In genomic region chr19:5899728-5900526, GRCh38 we compare ENCODE assay signal across 21 cellular contexts. TPM values are rescaled to one million over a fixed set of nuclear protein-coding genes. Genes with fewer than 3 reads are reported as not detected.
A peak's percentile ranks its signal among the peaks of the same experiment; 100 is the strongest.
DNase-seq lines count a peak whose midpoint lies in the region; ATAC-seq, FAIRE-seq and TF ChIP-seq lines count a peak whose summit lies in the region.
"Had no signal": no experiment of that assay in that cellular context is flagged by ENCODE, and none has a peak within 500 bp of the region (broad histone marks: within the 10 kb centered on the region; RNA-seq: fewer than 3 reads in every experiment).

No MANE protein-coding gene starts in this region.

- peaks cover 33% of the 10 kb centered on the region for H3K79me2 ChIP-seq in GM12878 (ENCODE audit: control insufficient read depth, insufficient read depth, low read length)

- H4K20me1 ChIP-seq in GM12878 (ENCODE audit: control insufficient read depth, insufficient read depth): peaks cover 4% of the 10 kb centered on the region; the same call in 1 of the 2 replicates

- H3K4me3 Mint-ChIP-seq in activated naive CD4-positive, alpha-beta T cell treated with anti-CD3 and anti-CD28 coated beads, Interleukin-2, amount 10 ng/mL, durations not matched to agents 7 days and 5 days: no peak overlapping the region
- H3K4me3 Mint-ChIP-seq in stimulated activated effector memory CD8-positive, alpha-beta T cell treated with anti-CD3 and anti-CD28 coated beads, Interleukin-12 subunit alpha, Interleukin-12 subunit beta, amount 100 ng/mL, for 72 hours: no peak overlapping the region

- H2AFZ ChIP-seq in GM12878 (ENCODE audit: control insufficient read depth, low read depth, low read length): no peak overlapping the region

- TF ChIP-seq RAD21 in GM12878 (IDR thresholded peaks at IDR 0.05; ENCODE audit: insufficient read depth, low read depth, low read length): no peak

- POLR2A ChIA-PET in HEK293 (lab: Yijun Ruan, JAX): interaction anchor here (0.6 kb wide), 1 partner anchor 87 kb away, joined by 6 read pairs; no protein-coding TSS in a partner anchor
- POLR2A ChIA-PET in GM12878 (lab: Charles Lee): no interaction called here

- ATAC-seq in GM12878: no peak
- no peak for ATAC-seq in stimulated activated effector memory CD8-positive, alpha-beta T cell treated with anti-CD3 and anti-CD28 coated beads, Interleukin-12 subunit alpha, Interleukin-12 subunit beta, amount 100 ng/mL, for 72 hours
- ATAC-seq in GM21737 (IDR thresholded peaks at IDR 0.05; ENCODE audit: unreplicated experiment): no peak
- ATAC-seq: PC-3 had no signal

- no peaks in the 10 kb centered on the region for H3K27me3 ChIP-seq in GM12878 (replicated peaks in 1 of 2; ENCODE audit: control insufficient read depth in 2 of 2, insufficient read depth in 2 of 2, low read length in 1 of 2)
- H3K27me3 ChIP-seq: SJSA1 had no signal

- in situ Hi-C loops in GM12878 (cut with MboI): no loop called here

- no peak for DNase-seq in activated naive CD4-positive, alpha-beta T cell treated with anti-CD3 and anti-CD28 coated beads, Interleukin-2, amount 10 ng/mL, durations not matched to agents 7 days and 5 days
- DNase-seq in activated naive CD4-positive, alpha-beta T cell (lab: John Stamatoyannopoulos, UW): no peak
- DNase-seq in GM12878 (ENCODE audit: low read depth, low spot score) (no peak), Kasumi-1 (lab: John Stamatoyannopoulos, UW) (no peak)
- no peak for DNase-seq in stimulated activated effector memory CD8-positive, alpha-beta T cell treated with anti-CD3 and anti-CD28 coated beads, Interleukin-12 subunit alpha, Interleukin-12 subunit beta, amount 100 ng/mL, for 72 hours (ENCODE audit: low spot score in 2 of 2)
- DNase-seq: C1 segment of cervical spinal cord, COR-L47, KG1, NCI-H1092, NCI-H146, NCI-H2081, NCI-H510A, NCI-H774, PC-3 had no signal

- intact Hi-C loops in GM12878 (cut with micrococcal nuclease; ENCODE audit: unreplicated experiment): no loop called here

- TSS peak; percentile 52 for BruUV-seq in GM12878 (replicated peaks; lab: Mats Ljungman, UMichigan)

- CTCF ChIA-PET in activated naive CD4-positive, alpha-beta T cell treated with anti-CD3 and anti-CD28 coated beads, Interleukin-2, amount 10 ng/mL, durations not matched to agents 7 days and 5 days (lab: Charles Lee): interaction anchor here (1.1 to 1.3 kb wide), 2 partner anchors 71 to 96 kb away, joined by 5 to 7 read pairs; no protein-coding TSS in a partner anchor
- CTCF ChIA-PET in HEK293 (lab: Yijun Ruan, JAX) (interaction anchor here (0.7 to 6.5 kb wide), 2 partner anchors 96 to 106 kb away, joined by 3 to 56 read pairs; partner anchors contain the start of gene NRTN), GM12878 (lab: Yijun Ruan, JAX) (interaction anchor here (2.9 kb wide), 1 partner anchor 96 kb away, joined by 11 read pairs; the partner anchor contains the start of gene NRTN)

- H3K4me2 ChIP-seq in GM12878 (ENCODE audit: control insufficient read depth, insufficient read depth): no peak overlapping the region

- H3K27me3 Mint-ChIP-seq in activated naive CD4-positive, alpha-beta T cell treated with anti-CD3 and anti-CD28 coated beads, Interleukin-2, amount 10 ng/mL, durations not matched to agents 7 days and 5 days: no peaks in the 10 kb centered on the region

- SMC1A ChIA-PET in GM12878 (lab: Charles Lee; ENCODE audit: uncharacterized antibody, unreplicated experiment): no interaction called here

- no peak for TF ChIP-seq CTCF in HEK293 (tag by site-specific recombination; IDR thresholded peaks at IDR 0.05)
- TF ChIP-seq CTCF in GM12878 (IDR thresholded peaks at IDR 0.05 in 2 of 3, conservative IDR thresholded peaks at IDR 0.05 in 1 of 3; ENCODE audit: control insufficient read depth in 2 of 3, extremely low read depth in 1 of 3, insufficient read depth in 1 of 3, low read depth in 3 of 3, low read length in 3 of 3): no peak

- H3K27ac ChIP-seq in HEK293 (ENCODE audit: extremely low read depth, low read depth, low read length): no peak overlapping the region
- no peak overlapping the region for H3K27ac ChIP-seq in GM12878 (ENCODE audit: control insufficient read depth, insufficient read depth)
- H3K27ac ChIP-seq: SJSA1 had no signal

- H3K9ac ChIP-seq in GM12878 (ENCODE audit: control insufficient read depth, insufficient read depth, low read length): no peak overlapping the region

- 88% methylated on average over 13 of the region's 13 CpGs for WGBS in GM12878 (ENCODE audit: insufficient coverage, insufficient replicate concordance, low lambda C conversion rate, missing lambda C conversion rate)

- FAIRE-seq in GM12878 (lab: Jason Lieb, UNC): no peak
- FAIRE-seq: H1 had no signal

- H3K9me3 Mint-ChIP-seq in activated naive CD4-positive, alpha-beta T cell treated with anti-CD3 and anti-CD28 coated beads, Interleukin-2, amount 10 ng/mL, durations not matched to agents 7 days and 5 days: no peaks in the 10 kb centered on the region
- H3K9me3 Mint-ChIP-seq in stimulated activated effector memory CD8-positive, alpha-beta T cell treated with anti-CD3 and anti-CD28 coated beads, Interleukin-12 subunit alpha, Interleukin-12 subunit beta, amount 100 ng/mL, for 72 hours: no peaks in the 10 kb centered on the region

- peaks cover 19% of the 10 kb centered on the region for H3K36me3 Mint-ChIP-seq in activated naive CD4-positive, alpha-beta T cell treated with anti-CD3 and anti-CD28 coated beads, Interleukin-2, amount 10 ng/mL, durations not matched to agents 7 days and 5 days
- peaks cover 57% of the 10 kb centered on the region for H3K36me3 Mint-ChIP-seq in stimulated activated effector memory CD8-positive, alpha-beta T cell treated with anti-CD3 and anti-CD28 coated beads, Interleukin-12 subunit alpha, Interleukin-12 subunit beta, amount 100 ng/mL, for 72 hours

- no peak overlapping the region for H3K4me3 ChIP-seq in HEK293 (ENCODE audit: low read depth, low read length)
- H3K4me3 ChIP-seq in GM12878: no peak overlapping the region
- H3K4me3 ChIP-seq: SJSA1 had no signal

- H3K4me1 ChIP-seq in HEK293 (ENCODE audit: control insufficient read depth, insufficient read depth, low read length) (no peaks in the 10 kb centered on the region), GM12878 (ENCODE audit: control insufficient read depth, insufficient read depth, low read length) (peaks cover 5% of the 10 kb centered on the region)

- peaks cover 4 to 40% of the 10 kb centered on the region in 2 experiments; a peak in 2 of 3 replicates for H3K36me3 ChIP-seq in HEK293 (ENCODE audit: control insufficient read depth in 2 of 2, insufficient read depth in 1 of 2, low read length in 2 of 2)
- peaks cover 8 to 11% of the 10 kb centered on the region in 2 experiments; a peak in 3 of 4 replicates for H3K36me3 ChIP-seq in GM12878 (ENCODE audit: control insufficient read depth in 2 of 2, insufficient read depth in 2 of 2, low read length in 1 of 2)

- no peak for TF ChIP-seq EP300 in GM12878 (IDR thresholded peaks at IDR 0.05; ENCODE audit: borderline replicate concordance in 1 of 2, control insufficient read depth in 1 of 2, low read depth in 2 of 2, low read length in 2 of 2)

- no peaks in the 10 kb centered on the region for H3K9me3 ChIP-seq in HEK293 (ENCODE audit: control insufficient read depth, insufficient read depth, low read depth, low read length)
- H3K9me3 ChIP-seq in GM12878 (replicated peaks; ENCODE audit: control insufficient read depth, insufficient read depth, low read length): no peaks in the 10 kb centered on the region

- no peak for TF ChIP-seq POLR2A in GM12878 (IDR thresholded peaks at IDR 0.05; ENCODE audit: low read depth, low read length)

- H3K4me1 Mint-ChIP-seq in activated naive CD4-positive, alpha-beta T cell treated with anti-CD3 and anti-CD28 coated beads, Interleukin-2, amount 10 ng/mL, durations not matched to agents 7 days and 5 days: peaks cover 22% of the 10 kb centered on the region
- H3K4me1 Mint-ChIP-seq in stimulated activated effector memory CD8-positive, alpha-beta T cell treated with anti-CD3 and anti-CD28 coated beads, Interleukin-12 subunit alpha, Interleukin-12 subunit beta, amount 100 ng/mL, for 72 hours: peaks cover 27% of the 10 kb centered on the region

- H3K27ac Mint-ChIP-seq in activated naive CD4-positive, alpha-beta T cell treated with anti-CD3 and anti-CD28 coated beads, Interleukin-2, amount 10 ng/mL, durations not matched to agents 7 days and 5 days: peak overlapping the region; percentile 52
- H3K27ac Mint-ChIP-seq in stimulated activated effector memory CD8-positive, alpha-beta T cell treated with anti-CD3 and anti-CD28 coated beads, Interleukin-12 subunit alpha, Interleukin-12 subunit beta, amount 100 ng/mL, for 72 hours: peak overlapping the region; percentile 67

- RAD21 ChIA-PET in GM12878 (lab: Charles Lee; ENCODE audit: unreplicated experiment): no interaction called here

RNA-seq across cellular contexts. Expression of gene NDUFA11, which starts 3.7 kb away (rescaled TPM):
- 35.6 and 42.7 TPM in 2 replicates for total RNA-seq in GM12878 (2013; cell fraction: nucleolus; rRNA removed)
- total RNA-seq in GM12878 (2014; rRNA removed) (326 and 388 TPM in 2 replicates), GM12878 (2014; rRNA removed; fragmentation: Illumina TruSeq; extraction: Trizol) (164 and 181 TPM in 2 replicates), GM12878 (2021) (306 and 309 TPM in 2 replicates)
- polyA plus RNA-seq in GM12878 (2011; ENCODE audit: low read depth): 166 TPM
- polyA plus RNA-seq in GM12878 (2011; rRNA removed) (24.8 and 108 TPM in 2 replicates), GM12878 (2014; fragmentation: Illumina TruSeq; extraction: Trizol) (24.2 and 170 TPM in 2 replicates), GM12878 (2014; fragmentation: Nextera tagmentation; extraction: Ambion mirVana) (100 to 1,000 TPM; 239 to 270 TPM), GM12878 (2014; rRNA removed) (343 and 398 TPM in 2 replicates), GM12878 (2016; fragmentation: Nextera tagmentation; extraction: Ambion mirVana) (100 to 1,000 TPM; 596 to 600 TPM)
- polyA plus RNA-seq in GM12878 (2011; cell fraction: cytosol; rRNA removed): 447 and 630 TPM in 2 replicates
- 193 and 244 TPM in 2 replicates for polyA plus RNA-seq in GM12878 (2011; cell fraction: nucleus; rRNA removed)
- polyA plus RNA-seq in GM12878 (2012): 189 and 285 TPM in 2 replicates
- 22.4 and 50.2 TPM in 2 replicates for polyA minus RNA-seq in GM12878 (2011; rRNA and poly(A)+ RNA removed)
- 18.2 and 24.5 TPM in 2 replicates for polyA minus RNA-seq in GM12878 (2011; cell fraction: cytosol; rRNA and poly(A)+ RNA removed)
- 7.6 and 15.5 TPM in 2 replicates for polyA minus RNA-seq in GM12878 (2011; cell fraction: nucleus; rRNA and poly(A)+ RNA removed)

RNA-seq across cellular contexts. Expression of gene VMAC, which starts 4.7 kb away (rescaled TPM):
- 10.6 and 12.7 TPM in 2 replicates for total RNA-seq in GM12878 (2013; cell fraction: nucleolus; rRNA removed)
- total RNA-seq in GM12878 (2014; rRNA removed): 5.8 and 6.5 TPM in 2 replicates
- 2.8 and 2.9 TPM in 2 replicates for total RNA-seq in GM12878 (2014; rRNA removed; fragmentation: Illumina TruSeq; extraction: Trizol)
- 3.2 and 3.7 TPM in 2 replicates for total RNA-seq in GM12878 (2021)
- 1.4 TPM for polyA plus RNA-seq in GM12878 (2011; ENCODE audit: low read depth)
- polyA plus RNA-seq in GM12878 (2011; rRNA removed): 1.3 and 1.4 TPM in 2 replicates
- polyA plus RNA-seq in GM12878 (2011; cell fraction: cytosol; rRNA removed): 2.6 and 3.9 TPM in 2 replicates
- 5.1 and 6.5 TPM in 2 replicates for polyA plus RNA-seq in GM12878 (2011; cell fraction: nucleus; rRNA removed)
- 2.6 and 3.0 TPM in 2 replicates for polyA plus RNA-seq in GM12878 (2012)
- 1.1 and 2.0 TPM in 2 replicates for polyA plus RNA-seq in GM12878 (2014; fragmentation: Illumina TruSeq; extraction: Trizol)
- polyA plus RNA-seq in GM12878 (2014; fragmentation: Nextera tagmentation; extraction: Ambion mirVana): under 1 TPM; 0.18 to 0.27 TPM
- polyA plus RNA-seq in GM12878 (2014; rRNA removed): 6.8 and 7.3 TPM in 2 replicates
- polyA plus RNA-seq in GM12878 (2016; fragmentation: Nextera tagmentation; extraction: Ambion mirVana): 1 to 10 TPM; 1.5 to 1.6 TPM
- 0.59 and 1.3 TPM in 2 replicates for polyA minus RNA-seq in GM12878 (2011; rRNA and poly(A)+ RNA removed)
- polyA minus RNA-seq in GM12878 (2011; cell fraction: cytosol; rRNA and poly(A)+ RNA removed): 1.0 and 1.1 TPM in 2 replicates
- 1.2 and 2.2 TPM in 2 replicates for polyA minus RNA-seq in GM12878 (2011; cell fraction: nucleus; rRNA and poly(A)+ RNA removed)

RNA-seq across cellular contexts. Expression of gene CAPS, which starts 14.1 kb away (rescaled TPM):
- 2.8 and 4.9 TPM in 2 replicates for total RNA-seq in GM12878 (2013; cell fraction: nucleolus; rRNA removed)
- total RNA-seq in GM12878 (2014; rRNA removed) (4.9 and 6.0 TPM in 2 replicates), GM12878 (2014; rRNA removed; fragmentation: Illumina TruSeq; extraction: Trizol) (1.8 and 2.4 TPM in 2 replicates), GM12878 (2021) (3.9 and 5.5 TPM in 2 replicates)
- 1.8 TPM for polyA plus RNA-seq in GM12878 (2011; ENCODE audit: low read depth)
- polyA plus RNA-seq in GM12878 (2011; rRNA removed) (1.4 and 1.8 TPM in 2 replicates), GM12878 (2014; fragmentation: Illumina TruSeq; extraction: Trizol) (1.1 and 1.7 TPM in 2 replicates), GM12878 (2014; fragmentation: Nextera tagmentation; extraction: Ambion mirVana) (under 1 TPM; 0.09 to 0.10 TPM), GM12878 (2014; rRNA removed) (6.9 and 8.3 TPM in 2 replicates), GM12878 (2016; fragmentation: Nextera tagmentation; extraction: Ambion mirVana) (1 to 10 TPM; 5.1 to 6.3 TPM)
- polyA plus RNA-seq in GM12878 (2011; cell fraction: cytosol; rRNA removed): 3.5 and 4.9 TPM in 2 replicates
- polyA plus RNA-seq in GM12878 (2011; cell fraction: nucleus; rRNA removed): 8.3 and 10.2 TPM in 2 replicates
- 3.4 and 7.0 TPM in 2 replicates for polyA plus RNA-seq in GM12878 (2012)
- 0.29 and 1.6 TPM in 2 replicates for polyA minus RNA-seq in GM12878 (2011; rRNA and poly(A)+ RNA removed)
- 0.31 TPM in 1 of 2 replicates, not detected in the other for polyA minus RNA-seq in GM12878 (2011; cell fraction: cytosol; rRNA and poly(A)+ RNA removed)
- polyA minus RNA-seq in GM12878 (2011; cell fraction: nucleus; rRNA and poly(A)+ RNA removed): 1.6 and 2.0 TPM in 2 replicates

RNA-seq across cellular contexts. Expression of gene FUT5, which starts 29.6 kb away (rescaled TPM):
- total RNA-seq in GM12878 (2013; cell fraction: nucleolus; rRNA removed): 1.1 TPM in 2 replicates
- total RNA-seq in GM12878 (2014; rRNA removed) (not detected in 2 replicates), GM12878 (2014; rRNA removed; fragmentation: Illumina TruSeq; extraction: Trizol) (not detected in 2 replicates), GM12878 (2021) (not detected in 2 replicates)
- polyA plus RNA-seq in GM12878 (2011; ENCODE audit: low read depth): not detected
- polyA plus RNA-seq in GM12878 (2011; rRNA removed) (not detected in 2 replicates), GM12878 (2014; fragmentation: Illumina TruSeq; extraction: Trizol) (not detected in 2 replicates), GM12878 (2014; fragmentation: Nextera tagmentation; extraction: Ambion mirVana) (not detected), GM12878 (2014; rRNA removed) (not detected in 2 replicates), GM12878 (2016; fragmentation: Nextera tagmentation; extraction: Ambion mirVana) (not detected)
- not detected in 2 replicates for polyA plus RNA-seq in GM12878 (2011; cell fraction: cytosol; rRNA removed)
- not detected in 2 replicates for polyA plus RNA-seq in GM12878 (2011; cell fraction: nucleus; rRNA removed)
- 0.07 TPM in 1 of 2 replicates, not detected in the other for polyA plus RNA-seq in GM12878 (2012)
- polyA minus RNA-seq in GM12878 (2011; rRNA and poly(A)+ RNA removed): not detected in 2 replicates
- polyA minus RNA-seq in GM12878 (2011; cell fraction: cytosol; rRNA and poly(A)+ RNA removed): not detected in 2 replicates
- polyA minus RNA-seq in GM12878 (2011; cell fraction: nucleus; rRNA and poly(A)+ RNA removed): 0.12 TPM in 1 of 2 replicates, not detected in the other
- total RNA-seq: A673, Daoy, H1, MCF 10A, PC-3, SJSA1 had no signal
- polyA plus RNA-seq: H1 had no signal

RNA-seq across cellular contexts. Expression of gene FUT3, which starts 48.7 kb away (rescaled TPM):
- 0.33 TPM in 1 of 2 replicates, not detected in the other for total RNA-seq in GM12878 (2013; cell fraction: nucleolus; rRNA removed)
- total RNA-seq in GM12878 (2014; rRNA removed): not detected in 2 replicates
- total RNA-seq in GM12878 (2014; rRNA removed; fragmentation: Illumina TruSeq; extraction: Trizol): not detected in 2 replicates
- total RNA-seq in GM12878 (2021): 0.31 TPM in 1 of 2 replicates, not detected in the other
- polyA plus RNA-seq in GM12878 (2011; ENCODE audit: low read depth): not detected
- not detected in 2 replicates for polyA plus RNA-seq in GM12878 (2011; rRNA removed)
- polyA plus RNA-seq in GM12878 (2011; cell fraction: cytosol; rRNA removed): 0.16 TPM in 1 of 2 replicates, not detected in the other
- 0.34 TPM in 1 of 2 replicates, not detected in the other for polyA plus RNA-seq in GM12878 (2011; cell fraction: nucleus; rRNA removed)
- 0.38 and 0.47 TPM in 2 replicates for polyA plus RNA-seq in GM12878 (2012)
- 0.07 TPM in 1 of 2 replicates, not detected in the other for polyA plus RNA-seq in GM12878 (2014; fragmentation: Illumina TruSeq; extraction: Trizol)
- polyA plus RNA-seq in GM12878 (2014; fragmentation: Nextera tagmentation; extraction: Ambion mirVana): not detected
- polyA plus RNA-seq in GM12878 (2014; rRNA removed): 0.04 and 0.10 TPM in 2 replicates
- polyA plus RNA-seq in GM12878 (2016; fragmentation: Nextera tagmentation; extraction: Ambion mirVana): not detected
- polyA minus RNA-seq in GM12878 (2011; rRNA and poly(A)+ RNA removed): not detected in 2 replicates
- polyA minus RNA-seq in GM12878 (2011; cell fraction: cytosol; rRNA and poly(A)+ RNA removed): not detected in 2 replicates
- polyA minus RNA-seq in GM12878 (2011; cell fraction: nucleus; rRNA and poly(A)+ RNA removed): not detected in 2 replicates
- total RNA-seq: A673, Daoy, SJSA1 had no signal
